ENCODE assay signal across 27 cellular contexts in the genomic region with DNA sequence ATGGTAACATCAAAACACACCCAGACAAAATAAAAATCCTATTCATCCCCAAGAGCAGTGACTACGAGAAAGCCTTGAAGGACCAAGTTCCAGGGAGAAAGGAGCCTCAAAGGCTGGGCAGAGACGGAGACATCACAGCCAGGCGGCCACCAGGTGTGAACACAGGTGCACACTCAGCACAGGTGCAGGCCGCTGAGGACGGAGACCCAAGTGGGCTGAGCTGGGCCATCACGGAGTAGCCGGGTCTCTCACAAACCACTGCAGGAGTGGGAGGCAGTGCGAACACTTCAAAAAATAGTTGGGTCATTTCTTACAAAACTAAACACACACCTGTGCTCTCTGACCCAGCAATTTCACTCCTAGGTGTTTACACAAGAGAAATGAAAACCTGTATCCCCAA.
DNase-seq lines count a peak whose midpoint lies in the region; ATAC-seq, FAIRE-seq and TF ChIP-seq lines count a peak whose summit lies in the region.
"Had no signal": no experiment of that assay in that cellular context is flagged by ENCODE, and none has a peak within 500 bp of the region (broad histone marks: within the 10 kb centered on the region; RNA-seq: fewer than 3 reads in every experiment).

No MANE protein-coding gene starts in this region.

- no peaks in the 10 kb centered on the region for H3K36me3 ChIP-seq in heart right ventricle
- H3K36me3 ChIP-seq: BE2C; BLaER1 treated with 17β-estradiol and CSF1 and Interleukin-3, amounts not matched to agents 10 nM and 100 nM had no signal

- DNase-seq in Right ventricle myocardium superior = peak; percentile 18
- DNase-seq in heart right ventricle = no peak
- no peak for DNase-seq in WTC11 (ENCODE audit: low spot score)
- DNase-seq in glutamatergic neuron = peak; percentile 8
- no peak for DNase-seq in neural crest cell (ENCODE audit: low read depth, low spot score)
- DNase-seq in GM12891 (ENCODE audit: insufficient read length, low spot score) = no peak
- no peak for DNase-seq in MCF 10A (ENCODE audit: unreplicated experiment)
- DNase-seq: 8988T; ACHN; AML-193; BE2C; CD4-positive, alpha-beta T cell; CD8-positive, alpha-beta memory T cell; DMS 273 treated with DMSO at 0.1 percent for 48 hours; DMS79; EL; GDM1; GOT3; H7; HCEC 1CT had no signal

- no peak overlapping the region for H3K27ac ChIP-seq in heart right ventricle
- H3K27ac ChIP-seq: A549; BLaER1 treated with 17β-estradiol and CSF1 and Interleukin-3, amounts not matched to agents 10 nM and 100 nM had no signal

- peaks cover 0 to 8% (median 0%) of the 10 kb centered on the region in 9 donors for H3K4me1 ChIP-seq in heart right ventricle
- H3K4me1 ChIP-seq: A549, BE2C had no signal

- intact Hi-C loops in Right ventricle myocardium superior (cut with DNase I) = no loop called here
- intact Hi-C loops in heart right ventricle (cut with DNase I) = no loop called here
- intact Hi-C loops in MCF 10A (cut with micrococcal nuclease) = no loop called here

- H3K4me1 Mint-ChIP-seq in WTC11 = peaks cover 44% of the 10 kb centered on the region
- peaks cover 21% of the 10 kb centered on the region for H3K4me1 Mint-ChIP-seq in glutamatergic neuron (ENCODE audit: low read depth, unreplicated experiment)
- H3K4me1 Mint-ChIP-seq in neural crest cell = peaks cover 36% of the 10 kb centered on the region
- H3K4me1 Mint-ChIP-seq in MCF 10A (ENCODE audit: insufficient read depth, unreplicated experiment) = peaks cover 10% of the 10 kb centered on the region
- H3K4me1 Mint-ChIP-seq: CD14-positive monocyte; CD8-positive, alpha-beta memory T cell had no signal

- peaks cover 0 to 23% (median 0%) of the 10 kb centered on the region in 7 donors for H3K27me3 ChIP-seq in heart right ventricle
- H3K27me3 ChIP-seq: BE2C; BLaER1 treated with 17β-estradiol and CSF1 and Interleukin-3, amounts not matched to agents 10 nM and 100 nM had no signal

- H3K27ac Mint-ChIP-seq in WTC11 = 0 out of 2 replicates have a peak overlapping the region, but pooled peaks have one; percentile 17
- H3K27ac Mint-ChIP-seq in glutamatergic neuron (ENCODE audit: unreplicated experiment) = no peak overlapping the region
- H3K27ac Mint-ChIP-seq in neural crest cell (ENCODE audit: unreplicated experiment) = peak overlapping the region; percentile 50
- H3K27ac Mint-ChIP-seq in MCF 10A (ENCODE audit: low read depth, unreplicated experiment) = no peak overlapping the region
- H3K27ac Mint-ChIP-seq: CD14-positive monocyte; CD4-positive, alpha-beta T cell; CD8-positive, alpha-beta memory T cell had no signal

- no TSS peak for BruUV-seq in MCF 10A (replicated peaks; lab: Mats Ljungman, UMichigan)

- H3K4me3 ChIP-seq in heart right ventricle = no peak overlapping the region
- H3K4me3 ChIP-seq: A549; BLaER1 treated with 17β-estradiol and CSF1 and Interleukin-3, amounts not matched to agents 10 nM and 100 nM; GM12878 had no signal

- H3K9me3 Mint-ChIP-seq in WTC11 (no peaks in the 10 kb centered on the region), glutamatergic neuron (ENCODE audit: unreplicated experiment) (peaks cover 4% of the 10 kb centered on the region), neural crest cell (no peaks in the 10 kb centered on the region), MCF 10A (ENCODE audit: unreplicated experiment) (no peaks in the 10 kb centered on the region)
- H3K9me3 Mint-ChIP-seq: CD4-positive, alpha-beta T cell; CD8-positive, alpha-beta memory T cell had no signal

- H3K27me3 Mint-ChIP-seq in WTC11 (ENCODE audit: low read depth) (no peaks in the 10 kb centered on the region), glutamatergic neuron (ENCODE audit: unreplicated experiment) (peaks cover 16% of the 10 kb centered on the region), neural crest cell (ENCODE audit: low read depth) (no peaks in the 10 kb centered on the region), MCF 10A (ENCODE audit: insufficient read depth, unreplicated experiment) (peaks cover 33% of the 10 kb centered on the region)

- no peak for FAIRE-seq in GM12891 (lab: Jason Lieb, UNC)
- FAIRE-seq: A549, D721Med, GM12878, GM18507 had no signal

- H3K4me3 Mint-ChIP-seq in WTC11 (no peak overlapping the region), glutamatergic neuron (ENCODE audit: unreplicated experiment) (peak overlapping the region; percentile 26), neural crest cell (no peak overlapping the region), MCF 10A (ENCODE audit: unreplicated experiment) (no peak overlapping the region)
- H3K4me3 Mint-ChIP-seq: CD14-positive monocyte; CD4-positive, alpha-beta T cell; CD8-positive, alpha-beta memory T cell had no signal

- H3K36me3 Mint-ChIP-seq in WTC11 = peaks cover 10% of the 10 kb centered on the region
- no peaks in the 10 kb centered on the region for H3K36me3 Mint-ChIP-seq in glutamatergic neuron (ENCODE audit: unreplicated experiment)
- no peaks in the 10 kb centered on the region for H3K36me3 Mint-ChIP-seq in neural crest cell (ENCODE audit: low read depth)
- H3K36me3 Mint-ChIP-seq in MCF 10A (ENCODE audit: insufficient read depth, unreplicated experiment) = peaks cover 5% of the 10 kb centered on the region
- H3K36me3 Mint-ChIP-seq: CD14-positive monocyte; CD8-positive, alpha-beta memory T cell had no signal

- TF ChIP-seq CTCF in heart right ventricle (IDR thresholded peaks at IDR 0.05) (no peak), WTC11 (IDR thresholded peaks at IDR 0.05) (no peak), glutamatergic neuron (IDR thresholded peaks at IDR 0.05; ENCODE audit: partially characterized antibody, unreplicated experiment) (no peak), neural crest cell (conservative IDR thresholded peaks at IDR 0.05) (no peak), MCF 10A (IDR thresholded peaks at IDR 0.05; ENCODE audit: unreplicated experiment) (no peak)

- POLR2A ChIA-PET in WTC11 (lab: Charles Lee) (no interaction called here), MCF 10A (lab: Yijun Ruan, JAX) (no interaction called here)

- WGBS in heart right ventricle, 2 donors = 85 to 88% methylated on average over 8 of the region's 8 CpGs

- no peak for TF ChIP-seq POLR2A in GM12891 (IDR thresholded peaks at IDR 0.05; ENCODE audit: low read depth, low read length)

- no peaks in the 10 kb centered on the region for H3K9me3 ChIP-seq in heart right ventricle
- H3K9me3 ChIP-seq: A549; BE2C; BLaER1 treated with 17β-estradiol and CSF1 and Interleukin-3, amounts not matched to agents 10 nM and 100 nM had no signal

- CTCF ChIA-PET in WTC11 (lab: Charles Lee) (no interaction called here), MCF 10A (lab: Yijun Ruan, JAX) (no interaction called here)

- ATAC-seq in Right ventricle myocardium superior (ENCODE audit: poor library complexity) = no peak
- no peak for ATAC-seq in heart right ventricle
- no peak for ATAC-seq in WTC11
- ATAC-seq in HG03108 (IDR thresholded peaks at IDR 0.05; ENCODE audit: unreplicated experiment) = no peak
- ATAC-seq: A549, GM12878 had no signal

TF ChIP-seq in WTC11, 78 proteins besides CTCF, POLR2A, EP300 and RAD21 (continues in another document):
- TF ChIP-seq, protein P1, sequence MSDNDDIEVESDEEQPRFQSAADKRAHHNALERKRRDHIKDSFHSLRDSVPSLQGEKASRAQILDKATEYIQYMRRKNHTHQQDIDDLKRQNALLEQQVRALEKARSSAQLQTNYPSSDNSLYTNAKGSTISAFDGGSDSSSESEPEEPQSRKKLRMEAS (CRISPR knock-in tag; IDR thresholded peaks at IDR 0.05) = no peak
- TF ChIP-seq, protein P2, sequence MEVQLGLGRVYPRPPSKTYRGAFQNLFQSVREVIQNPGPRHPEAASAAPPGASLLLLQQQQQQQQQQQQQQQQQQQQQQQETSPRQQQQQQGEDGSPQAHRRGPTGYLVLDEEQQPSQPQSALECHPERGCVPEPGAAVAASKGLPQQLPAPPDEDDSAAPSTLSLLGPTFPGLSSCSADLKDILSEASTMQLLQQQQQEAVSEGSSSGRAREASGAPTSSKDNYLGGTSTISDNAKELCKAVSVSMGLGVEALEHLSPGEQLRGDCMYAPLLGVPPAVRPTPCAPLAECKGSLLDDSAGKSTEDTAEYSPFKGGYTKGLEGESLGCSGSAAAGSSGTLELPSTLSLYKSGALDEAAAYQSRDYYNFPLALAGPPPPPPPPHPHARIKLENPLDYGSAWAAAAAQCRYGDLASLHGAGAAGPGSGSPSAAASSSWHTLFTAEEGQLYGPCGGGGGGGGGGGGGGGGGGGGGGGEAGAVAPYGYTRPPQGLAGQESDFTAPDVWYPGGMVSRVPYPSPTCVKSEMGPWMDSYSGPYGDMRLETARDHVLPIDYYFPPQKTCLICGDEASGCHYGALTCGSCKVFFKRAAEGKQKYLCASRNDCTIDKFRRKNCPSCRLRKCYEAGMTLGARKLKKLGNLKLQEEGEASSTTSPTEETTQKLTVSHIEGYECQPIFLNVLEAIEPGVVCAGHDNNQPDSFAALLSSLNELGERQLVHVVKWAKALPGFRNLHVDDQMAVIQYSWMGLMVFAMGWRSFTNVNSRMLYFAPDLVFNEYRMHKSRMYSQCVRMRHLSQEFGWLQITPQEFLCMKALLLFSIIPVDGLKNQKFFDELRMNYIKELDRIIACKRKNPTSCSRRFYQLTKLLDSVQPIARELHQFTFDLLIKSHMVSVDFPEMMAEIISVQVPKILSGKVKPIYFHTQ (CRISPR knock-in tag; IDR thresholded peaks at IDR 0.05) = no peak

TF ChIP-seq in GM12891, 5 proteins besides CTCF, POLR2A, EP300 and RAD21:
- TF ChIP-seq PAX5 (IDR thresholded peaks at IDR 0.05; ENCODE audit: insufficient read depth, low read length, severe bottlenecking) (no peak), SPI1 (IDR thresholded peaks at IDR 0.05; ENCODE audit: low read depth, low read length) (no peak), POLR2AphosphoS5 (IDR thresholded peaks at IDR 0.05; ENCODE audit: low read depth, low read length) (no peak), TAF1 (IDR thresholded peaks at IDR 0.05; ENCODE audit: low read depth, low read length) (no peak), POU2F2 (IDR thresholded peaks at IDR 0.05; ENCODE audit: low read depth, low read length) (no peak)

Comparison
In these comparisons a context has a peak if more than half of its experiments do, and no peak if none do; other contexts are left out.
1. DNase-seq: peak in Right ventricle myocardium superior (single experiment) and glutamatergic neuron (single experiment); none in heart right ventricle (0 of 2), WTC11 (single experiment), neural crest cell (single experiment), GM12891 (single experiment) and MCF 10A (single experiment).
2. H3K27ac Mint-ChIP-seq: peak in WTC11 (single experiment) and neural crest cell (single experiment); none in glutamatergic neuron (single experiment) and MCF 10A (single experiment).